In the genomic region with DNA sequence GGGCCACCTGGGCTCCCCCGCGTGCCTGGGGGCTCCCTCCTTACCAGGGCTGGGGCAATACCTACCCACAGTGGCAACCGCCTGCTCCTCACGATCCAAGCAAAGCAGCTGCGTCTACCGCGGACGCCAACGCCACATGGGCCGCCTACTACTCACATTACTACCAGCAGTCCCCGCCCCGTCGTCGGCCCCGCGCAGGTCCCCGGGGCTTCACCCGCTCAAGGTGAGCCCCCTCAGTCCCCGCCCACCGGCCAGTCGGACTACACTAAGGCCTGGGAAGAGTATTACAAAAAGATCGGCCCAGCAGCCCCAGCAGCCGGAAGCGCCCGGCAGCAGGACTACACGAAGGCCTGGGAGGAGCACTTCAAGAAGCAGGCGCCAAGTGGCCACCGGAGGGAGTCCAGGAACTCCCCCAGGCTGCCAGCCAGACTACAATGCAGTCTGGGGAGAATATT, we compare ENCODE assay signal across 16 cellular contexts.
DNase-seq lines count a peak whose midpoint lies in the region; ATAC-seq and TF ChIP-seq lines count a peak whose summit lies in the region.
"Had no signal": no experiment of that assay in that cellular context is flagged by ENCODE, and none has a peak within 500 bp of the region (broad histone marks: within the 10 kb centered on the region; RNA-seq: fewer than 3 reads in every experiment).

No MANE protein-coding gene starts in this region.

- BruUV-seq in Panc1 (replicated peaks; lab: Mats Ljungman, UMichigan) = no TSS peak

- H3K4me3 ChIP-seq in Panc1 (ENCODE audit: low read depth in 2 of 2, low read length in 2 of 2) = no peak overlapping the region
- no peak overlapping the region for H3K4me3 ChIP-seq in sigmoid colon
- H3K4me3 ChIP-seq in effector memory CD4-positive, alpha-beta T cell (ENCODE audit: insufficient read depth, low read depth, low read length, poor library complexity, severe bottlenecking) = no peak overlapping the region
- H3K4me3 ChIP-seq: BLaER1, esophagus squamous epithelium had no signal

- no peak for TF ChIP-seq EP300 in sigmoid colon (IDR thresholded peaks at IDR 0.05)

- DNase-seq in stimulated activated naive CD8-positive, alpha-beta T cell treated with anti-CD3 and anti-CD28 coated beads, Interleukin-15, amount 100 ng/mL, for 72 hours = no peak
- no peak for DNase-seq in stimulated activated naive CD8-positive, alpha-beta T cell treated with anti-CD3 and anti-CD28 coated beads, Interleukin-15, Interleukin-2, amounts not matched to agents 100 U/mL and 50 U/mL, for 24 hours
- no peak for DNase-seq in Panc1 (ENCODE audit: low read depth, low spot score)
- peak; percentile 26 for DNase-seq in hepatic stellate cell (ENCODE audit: low spot score)
- no peak for DNase-seq in sigmoid colon
- no peak for DNase-seq in effector memory CD4-positive, alpha-beta T cell
- DNase-seq: activated naive CD4-positive, alpha-beta T cell treated with Interleukin-2 at 50 U/mL for 16 hours; esophagus squamous epithelium; NCI-H2029 treated with DMSO at 0.1 percent for 48 hours; retina; stimulated activated CD4-positive, alpha-beta T cell treated with anti-CD3 and anti-CD28 coated beads, Interleukin-4, amount 100 ng/mL, for 4 hours; stimulated activated naive CD4-positive, alpha-beta T cell treated with Interleukin-2 at 50 U/mL for 16 hours; T-helper 9 cell had no signal

- WGBS in sigmoid colon, 2 donors = 69 to 70% methylated on average over 28 of the region's 28 CpGs

- H3K27me3 Mint-ChIP-seq in stimulated activated naive CD8-positive, alpha-beta T cell treated with anti-CD3 and anti-CD28 coated beads, Interleukin-15, amount 100 ng/mL, for 72 hours = peaks cover 7% of the 10 kb centered on the region

- H3K4me1 Mint-ChIP-seq in stimulated activated naive CD8-positive, alpha-beta T cell treated with anti-CD3 and anti-CD28 coated beads, Interleukin-15, amount 100 ng/mL, for 72 hours = no peaks in the 10 kb centered on the region

- H3K9me3 Mint-ChIP-seq in stimulated activated naive CD8-positive, alpha-beta T cell treated with anti-CD3 and anti-CD28 coated beads, Interleukin-15, amount 100 ng/mL, for 72 hours = peaks cover 6 to 14% of the 10 kb centered on the region in 2 donors

- TF ChIP-seq CTCF in Panc1 (IDR thresholded peaks at IDR 0.05) = no peak
- TF ChIP-seq CTCF in sigmoid colon (IDR thresholded peaks at IDR 0.05) = no peak

- H3K4me3 Mint-ChIP-seq in stimulated activated naive CD8-positive, alpha-beta T cell treated with anti-CD3 and anti-CD28 coated beads, Interleukin-15, amount 100 ng/mL, for 72 hours = no peak overlapping the region

- TF ChIP-seq POLR2A in sigmoid colon (IDR thresholded peaks at IDR 0.05) = no peak

- H3K9me3 ChIP-seq in Panc1 (ENCODE audit: control insufficient read depth, insufficient read depth, low read depth, low read length) (no peaks in the 10 kb centered on the region; the same call in 1 of the 2 replicates), sigmoid colon (no peaks in the 10 kb centered on the region)
- no peaks in the 10 kb centered on the region for H3K9me3 ChIP-seq in effector memory CD4-positive, alpha-beta T cell (ENCODE audit: control insufficient read depth, low read length)

- POLR2A ChIA-PET in Panc1 (lab: Charles Lee) = no interaction called here

- peak; percentile 39 for ATAC-seq in stimulated activated naive CD8-positive, alpha-beta T cell treated with anti-CD3 and anti-CD28 coated beads, Interleukin-15, amount 100 ng/mL, for 72 hours
- no peak for ATAC-seq in stimulated activated naive CD8-positive, alpha-beta T cell treated with anti-CD3 and anti-CD28 coated beads, Interleukin-15, Interleukin-2, amounts not matched to agents 100 U/mL and 50 U/mL, for 24 hours
- ATAC-seq in Panc1 (peak; percentile 38; the same call in 1 of the 2 replicates), HG02981 (IDR thresholded peaks at IDR 0.05; ENCODE audit: unreplicated experiment) (no peak), GM19467 (IDR thresholded peaks at IDR 0.05; ENCODE audit: unreplicated experiment) (no peak)

- no peak overlapping the region for H3K27ac Mint-ChIP-seq in stimulated activated naive CD8-positive, alpha-beta T cell treated with anti-CD3 and anti-CD28 coated beads, Interleukin-15, amount 100 ng/mL, for 72 hours

- peaks cover 5% of the 10 kb centered on the region for H3K4me1 ChIP-seq in Panc1 (ENCODE audit: control insufficient read depth, insufficient read depth, low read length)
- no peaks in the 10 kb centered on the region for H3K4me1 ChIP-seq in sigmoid colon
- H3K4me1 ChIP-seq in effector memory CD4-positive, alpha-beta T cell (ENCODE audit: control insufficient read depth, insufficient read depth, low read length, poor library complexity, severe bottlenecking) = no peaks in the 10 kb centered on the region
- H3K4me1 ChIP-seq: BLaER1, esophagus squamous epithelium had no signal

- intact Hi-C loops in Panc1 (cut with micrococcal nuclease; ENCODE audit: unreplicated experiment) (no loop called here), sigmoid colon (cut with DNase I) (no loop called here)

- in situ Hi-C loops in Panc1 (cut with HindIII; ENCODE audit: low pct_unique_long_range_greater_than_20kb, low sequenced_read_pairs) = no loop called here

- H3K27me3 ChIP-seq in Panc1 (ENCODE audit: control insufficient read depth, insufficient read depth, low read length) (no peaks in the 10 kb centered on the region), sigmoid colon (no peaks in the 10 kb centered on the region)
- H3K27me3 ChIP-seq in effector memory CD4-positive, alpha-beta T cell (replicated peaks; ENCODE audit: control insufficient read depth, insufficient read depth, low read length, poor library complexity, severe bottlenecking) = no peaks in the 10 kb centered on the region
- H3K27me3 ChIP-seq: BLaER1, esophagus squamous epithelium had no signal

- CTCF ChIA-PET in Panc1 (lab: Charles Lee) = no interaction called here

- H3K36me3 ChIP-seq in Panc1 (ENCODE audit: control insufficient read depth, insufficient read depth, low read length) (no peaks in the 10 kb centered on the region), sigmoid colon (no peaks in the 10 kb centered on the region)
- H3K36me3 ChIP-seq in effector memory CD4-positive, alpha-beta T cell (ENCODE audit: control insufficient read depth, insufficient read depth, low read length) = no peaks in the 10 kb centered on the region
- H3K36me3 ChIP-seq: BLaER1, esophagus squamous epithelium had no signal

- H3K27ac ChIP-seq in Panc1 (ENCODE audit: low read length) (no peak overlapping the region), sigmoid colon (no peak overlapping the region)
- H3K27ac ChIP-seq in effector memory CD4-positive, alpha-beta T cell (ENCODE audit: insufficient read depth, low read length, poor library complexity, severe bottlenecking) = no peak overlapping the region
- H3K27ac ChIP-seq: BLaER1, esophagus squamous epithelium had no signal

Comparison
In these comparisons a context has a peak if more than half of its experiments do, and no peak if none do; other contexts are left out.
1. ATAC-seq: peak in stimulated activated naive CD8-positive, alpha-beta T cell treated with anti-CD3 and anti-CD28 coated beads, Interleukin-15, amount 100 ng/mL, for 72 hours (single experiment) and Panc1 (single experiment); none in stimulated activated naive CD8-positive, alpha-beta T cell treated with anti-CD3 and anti-CD28 coated beads, Interleukin-15, Interleukin-2, amounts not matched to agents 100 U/mL and 50 U/mL, for 24 hours (single experiment), HG02981 (single experiment) and GM19467 (single experiment).